Comparison of ENCODE assay signal across 8 cellular contexts in genomic region chr22:37741312-37741795, GRCh38. TPM values are rescaled to one million over a fixed set of nuclear protein-coding genes. Genes with fewer than 3 reads are reported as not detected.
DNase-seq lines count a peak whose midpoint lies in the region; ATAC-seq and TF ChIP-seq lines count a peak whose summit lies in the region.

No MANE protein-coding gene starts in this region.

- no peak overlapping the region for H3K4me3 ChIP-seq in astrocyte of the spinal cord (ENCODE audit: low read depth, low read length)
- H3K4me3 ChIP-seq in left lung: no peak overlapping the region

- peaks cover 18 to 62% of the 10 kb centered on the region in 2 donors for H3K4me1 ChIP-seq in left lung

- ATAC-seq in left lung: peak; percentile 49
- no peak for ATAC-seq in HG03432 (IDR thresholded peaks at IDR 0.05; ENCODE audit: unreplicated experiment)

- in situ Hi-C loops in astrocyte of the spinal cord (cut with HindIII; ENCODE audit: low sequenced_read_pairs): no loop called here

- no peak for TF ChIP-seq CTCF in astrocyte of the spinal cord (IDR thresholded peaks at IDR 0.05; ENCODE audit: low read depth, low read length)
- no peak for TF ChIP-seq CTCF in left lung (IDR thresholded peaks at IDR 0.05)

- H3K9me3 ChIP-seq in left lung: no peaks in the 10 kb centered on the region

- intact Hi-C loops in left lung (cut with DNase I): no loop called here

- H3K27ac ChIP-seq in left lung: peak overlapping the region; percentile 53 to 89

- H3K36me3 ChIP-seq in left lung: no peaks in the 10 kb centered on the region

- H3K27me3 ChIP-seq in left lung: no peaks in the 10 kb centered on the region

- DNase-seq in AG20443 (ENCODE audit: low spot score) (peak; percentile 93), NCI-H1105 treated with DMSO at 0.1 percent for 48 hours (lab: John Stamatoyannopoulos, UW) (peak; percentile 57), astrocyte of the spinal cord (ENCODE audit: low read depth, low spot score) (peak; percentile 97), left lung (peak in 1 of 2 donors; percentile 88), NCI-H1694 (lab: John Stamatoyannopoulos, UW) (no peak), SW480 (ENCODE audit: low spot score) (no peak), dermis blood vessel endothelial cell (no peak)

RNA-seq across cellular contexts. Expression of gene TRIOBP, which starts 44.5 kb away (rescaled TPM):
- total RNA-seq in left lung: 10 to 100 TPM; 70.9 to 84.9 TPM
- 165 and 227 TPM in 2 replicates for total RNA-seq in dermis blood vessel endothelial cell

RNA-seq across cellular contexts. Expression of gene NOL12, which starts 55.2 kb away (rescaled TPM):
- total RNA-seq in left lung: 10 to 100 TPM; 16.2 to 26.3 TPM
- total RNA-seq in dermis blood vessel endothelial cell: 22.9 and 23.1 TPM in 2 replicates

Comparison
In these comparisons a context has a peak if more than half of its experiments do, and no peak if none do; other contexts are left out.
1. DNase-seq: peak in AG20443 (single experiment), NCI-H1105 treated with DMSO at 0.1 percent for 48 hours (single experiment) and astrocyte of the spinal cord (single experiment); none in NCI-H1694 (single experiment), SW480 (single experiment) and dermis blood vessel endothelial cell (single experiment).